Comparison of ENCODE assay signal across 8 cellular contexts in the genomic region with DNA sequence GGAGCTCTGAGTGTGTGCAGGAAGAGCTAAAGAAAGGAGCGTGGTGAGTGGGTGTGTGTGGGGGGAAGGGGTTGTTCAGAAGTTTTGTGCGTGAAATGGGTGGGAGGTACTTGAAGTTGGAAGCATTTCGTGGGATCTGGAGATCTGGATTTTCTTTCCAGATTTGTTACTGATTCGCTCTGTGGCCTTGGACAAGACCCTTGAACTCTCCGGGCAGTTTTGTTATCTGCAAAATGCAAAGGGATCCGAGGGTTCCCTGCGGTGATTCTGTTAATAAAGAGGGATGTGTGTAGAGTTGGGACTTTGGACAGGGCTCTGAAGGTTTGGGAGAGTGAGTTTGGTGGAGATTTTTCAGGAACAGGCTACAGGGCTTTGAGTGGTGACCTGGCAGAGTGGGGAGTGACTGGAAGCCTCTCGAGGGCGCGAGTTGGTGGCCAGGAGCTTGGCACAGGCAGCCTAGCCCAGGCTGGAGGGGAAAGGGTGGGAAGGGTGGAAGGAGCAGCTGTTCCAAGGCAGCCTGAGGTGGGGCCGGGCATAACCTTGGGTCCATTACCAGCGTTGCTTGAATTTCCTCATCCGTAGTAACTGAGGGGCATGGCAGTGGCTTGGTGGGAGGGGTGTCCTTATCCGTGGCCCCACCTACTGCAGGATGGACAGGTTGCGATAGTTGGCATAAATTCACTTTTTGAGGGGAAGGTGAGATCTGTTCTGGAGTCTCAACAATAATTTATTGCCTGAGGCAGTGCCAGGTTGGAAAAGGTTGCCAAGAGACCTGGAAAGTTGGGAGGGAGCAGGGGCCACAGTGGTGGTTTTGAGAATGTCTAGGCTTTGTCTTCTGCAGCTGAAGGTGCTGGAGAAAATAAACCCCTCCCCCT. TPM values are rescaled to one million over a fixed set of nuclear protein-coding genes. Genes with fewer than 3 reads are reported as not detected.
DNase-seq lines count a peak whose midpoint lies in the region; ATAC-seq and TF ChIP-seq lines count a peak whose summit lies in the region.

No MANE protein-coding gene starts in this region.

- peak; percentile 8 for TF ChIP-seq POLR2A in GM18505 (IDR thresholded peaks at IDR 0.05; ENCODE audit: borderline replicate concordance, extremely low read depth, insufficient read depth, insufficient read length)

- DNase-seq in Right ventricle myocardium superior (no peak), renal cortical epithelial cell (ENCODE audit: low read depth) (peak; percentile 72), HEK293T (ENCODE audit: extremely low spot score) (no peak)

- ATAC-seq in GM18505 (IDR thresholded peaks at IDR 0.05; ENCODE audit: unreplicated experiment): no peak
- ATAC-seq in Right ventricle myocardium superior (ENCODE audit: poor library complexity): peak; percentile 0
- ATAC-seq in GM21737 (IDR thresholded peaks at IDR 0.05; ENCODE audit: unreplicated experiment): no peak
- ATAC-seq in HG02970 (IDR thresholded peaks at IDR 0.05; ENCODE audit: low FRiP score, unreplicated experiment): no peak

- CTCF ChIA-PET in HEK293T (lab: Yijun Ruan, JAX): no interaction called here

- peak overlapping the region; percentile 82 for H3K4me3 ChIP-seq in WI38 (ENCODE audit: low read depth, low read length)

- TF ChIP-seq CTCF in 22Rv1 (IDR thresholded peaks at IDR 0.05) (no peak), WI38 (IDR thresholded peaks at IDR 0.05; ENCODE audit: low read depth, low read length) (no peak)

- POLR2A ChIA-PET in HEK293T (lab: Yijun Ruan, JAX): interaction anchor here (1.3 to 3.0 kb wide), 4 partner anchors 11 to 31 kb away, joined by 3 to 39 read pairs (median 10); a partner anchor contains a TSS

- H3K27ac ChIP-seq in 22Rv1: peak overlapping the region; percentile 82

- intact Hi-C loops in Right ventricle myocardium superior (cut with DNase I): no loop called here

TF ChIP-seq in HEK293T, 16 proteins besides CTCF, POLR2A, EP300 and RAD21:
- TF ChIP-seq NFRKB (IDR thresholded peaks at IDR 0.05) (no peak), ELF4 (IDR thresholded peaks at IDR 0.05) (no peak), CTBP1 (IDR thresholded peaks at IDR 0.05; ENCODE audit: borderline replicate concordance) (no peak), SUZ12 (IDR thresholded peaks at IDR 0.05) (no peak), FOXM1 (IDR thresholded peaks at IDR 0.05; ENCODE audit: borderline replicate concordance) (no peak), FOXK2 (IDR thresholded peaks at IDR 0.05) (no peak), BHLHE40 (IDR thresholded peaks at IDR 0.05; ENCODE audit: borderline replicate concordance) (no peak), ARNT (IDR thresholded peaks at IDR 0.05) (no peak), HDGF (IDR thresholded peaks at IDR 0.05; ENCODE audit: borderline replicate concordance) (no peak), SP1 (IDR thresholded peaks at IDR 0.05) (no peak), ZNF384 (IDR thresholded peaks at IDR 0.05) (no peak), L3MBTL2 (conservative IDR thresholded peaks at IDR 0.05) (no peak), FOXA1 (IDR thresholded peaks at IDR 0.05) (no peak), TARDBP (IDR thresholded peaks at IDR 0.05) (no peak), LEF1 (IDR thresholded peaks at IDR 0.05; ENCODE audit: borderline replicate concordance) (no peak)
- TF ChIP-seq, protein P1, sequence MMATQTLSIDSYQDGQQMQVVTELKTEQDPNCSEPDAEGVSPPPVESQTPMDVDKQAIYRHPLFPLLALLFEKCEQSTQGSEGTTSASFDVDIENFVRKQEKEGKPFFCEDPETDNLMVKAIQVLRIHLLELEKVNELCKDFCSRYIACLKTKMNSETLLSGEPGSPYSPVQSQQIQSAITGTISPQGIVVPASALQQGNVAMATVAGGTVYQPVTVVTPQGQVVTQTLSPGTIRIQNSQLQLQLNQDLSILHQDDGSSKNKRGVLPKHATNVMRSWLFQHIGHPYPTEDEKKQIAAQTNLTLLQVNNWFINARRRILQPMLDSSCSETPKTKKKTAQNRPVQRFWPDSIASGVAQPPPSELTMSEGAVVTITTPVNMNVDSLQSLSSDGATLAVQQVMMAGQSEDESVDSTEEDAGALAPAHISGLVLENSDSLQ (IDR thresholded peaks at IDR 0.05): no peak

RNA-seq across cellular contexts. Expression of a gene that starts 2.1 kb away (rescaled TPM):
- 125 TPM for total RNA-seq in Right ventricle myocardium superior
- 513 and 1,377 TPM in 2 replicates for total RNA-seq in renal cortical epithelial cell

RNA-seq across cellular contexts. Expression of a gene that starts 30.6 kb away (rescaled TPM):
- total RNA-seq in Right ventricle myocardium superior (644 TPM), renal cortical epithelial cell (328 and 420 TPM in 2 replicates)

RNA-seq across cellular contexts. Expression of a gene that starts 31.8 kb away (rescaled TPM):
- total RNA-seq in Right ventricle myocardium superior: 1.3 TPM
- total RNA-seq in renal cortical epithelial cell: 0.25 TPM in 1 of 2 replicates, not detected in the other
